In the genomic region with DNA sequence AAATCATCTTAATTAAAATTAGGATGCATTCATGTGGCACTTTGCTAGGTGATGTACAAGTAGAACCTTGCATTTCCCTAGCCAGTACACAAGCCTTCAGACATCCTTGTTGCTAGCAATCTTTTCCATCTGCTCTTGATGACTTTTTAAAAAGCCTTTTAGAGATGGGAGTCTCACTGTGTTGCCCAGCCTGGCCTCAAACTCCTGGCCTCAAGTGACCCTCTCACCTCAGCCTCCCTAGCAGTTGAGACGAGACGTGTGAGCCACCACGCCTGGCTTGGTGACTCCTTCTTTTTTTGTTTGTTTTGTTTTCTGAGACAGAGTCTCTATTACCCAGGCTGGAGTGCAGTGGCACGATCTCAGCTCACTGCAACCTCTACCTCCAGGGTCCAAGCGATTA, we compare ENCODE assay signal across 2 cellular contexts.
TF ChIP-seq lines count a peak whose summit lies in the region.

No MANE protein-coding gene starts in this region.

TF ChIP-seq in SK-N-SH, 30 proteins besides CTCF, POLR2A, EP300 and RAD21 (continued from another document):
- TF ChIP-seq IRF3 (IDR thresholded peaks at IDR 0.05; ENCODE audit: low read depth, low read length), result no peak

TF ChIP-seq in SK-N-SH treated with all-trans-retinoic acid at 6 μM for 48 hours, 23 proteins besides CTCF, POLR2A, EP300 and RAD21 (continued from another document):
- no peak for TF ChIP-seq PATZ1 (CRISPR knock-in tag; IDR thresholded peaks at IDR 0.05; ENCODE audit: borderline replicate concordance)
- no peak for TF ChIP-seq PPARA (CRISPR knock-in tag; IDR thresholded peaks at IDR 0.05; ENCODE audit: borderline replicate concordance)
- no peak for TF ChIP-seq SNAI2 (CRISPR knock-in tag; IDR thresholded peaks at IDR 0.05)
- no peak for TF ChIP-seq TOX (CRISPR knock-in tag; IDR thresholded peaks at IDR 0.05; ENCODE audit: borderline replicate concordance)
- TF ChIP-seq, protein P1, sequence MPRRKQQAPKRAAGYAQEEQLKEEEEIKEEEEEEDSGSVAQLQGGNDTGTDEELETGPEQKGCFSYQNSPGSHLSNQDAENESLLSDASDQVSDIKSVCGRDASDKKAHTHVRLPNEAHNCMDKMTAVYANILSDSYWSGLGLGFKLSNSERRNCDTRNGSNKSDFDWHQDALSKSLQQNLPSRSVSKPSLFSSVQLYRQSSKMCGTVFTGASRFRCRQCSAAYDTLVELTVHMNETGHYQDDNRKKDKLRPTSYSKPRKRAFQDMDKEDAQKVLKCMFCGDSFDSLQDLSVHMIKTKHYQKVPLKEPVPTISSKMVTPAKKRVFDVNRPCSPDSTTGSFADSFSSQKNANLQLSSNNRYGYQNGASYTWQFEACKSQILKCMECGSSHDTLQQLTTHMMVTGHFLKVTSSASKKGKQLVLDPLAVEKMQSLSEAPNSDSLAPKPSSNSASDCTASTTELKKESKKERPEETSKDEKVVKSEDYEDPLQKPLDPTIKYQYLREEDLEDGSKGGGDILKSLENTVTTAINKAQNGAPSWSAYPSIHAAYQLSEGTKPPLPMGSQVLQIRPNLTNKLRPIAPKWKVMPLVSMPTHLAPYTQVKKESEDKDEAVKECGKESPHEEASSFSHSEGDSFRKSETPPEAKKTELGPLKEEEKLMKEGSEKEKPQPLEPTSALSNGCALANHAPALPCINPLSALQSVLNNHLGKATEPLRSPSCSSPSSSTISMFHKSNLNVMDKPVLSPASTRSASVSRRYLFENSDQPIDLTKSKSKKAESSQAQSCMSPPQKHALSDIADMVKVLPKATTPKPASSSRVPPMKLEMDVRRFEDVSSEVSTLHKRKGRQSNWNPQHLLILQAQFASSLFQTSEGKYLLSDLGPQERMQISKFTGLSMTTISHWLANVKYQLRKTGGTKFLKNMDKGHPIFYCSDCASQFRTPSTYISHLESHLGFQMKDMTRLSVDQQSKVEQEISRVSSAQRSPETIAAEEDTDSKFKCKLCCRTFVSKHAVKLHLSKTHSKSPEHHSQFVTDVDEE (CRISPR knock-in tag; IDR thresholded peaks at IDR 0.05), result no peak
- no peak for TF ChIP-seq CSDC2 (CRISPR knock-in tag; IDR thresholded peaks at IDR 0.05)
TF ChIP-seq in SK-N-SH treated with all-trans-retinoic acid at 6 μM for 48 hours: peak in this region for 0.
